8 cellular contexts compared by ENCODE assay signal in the genomic region with DNA sequence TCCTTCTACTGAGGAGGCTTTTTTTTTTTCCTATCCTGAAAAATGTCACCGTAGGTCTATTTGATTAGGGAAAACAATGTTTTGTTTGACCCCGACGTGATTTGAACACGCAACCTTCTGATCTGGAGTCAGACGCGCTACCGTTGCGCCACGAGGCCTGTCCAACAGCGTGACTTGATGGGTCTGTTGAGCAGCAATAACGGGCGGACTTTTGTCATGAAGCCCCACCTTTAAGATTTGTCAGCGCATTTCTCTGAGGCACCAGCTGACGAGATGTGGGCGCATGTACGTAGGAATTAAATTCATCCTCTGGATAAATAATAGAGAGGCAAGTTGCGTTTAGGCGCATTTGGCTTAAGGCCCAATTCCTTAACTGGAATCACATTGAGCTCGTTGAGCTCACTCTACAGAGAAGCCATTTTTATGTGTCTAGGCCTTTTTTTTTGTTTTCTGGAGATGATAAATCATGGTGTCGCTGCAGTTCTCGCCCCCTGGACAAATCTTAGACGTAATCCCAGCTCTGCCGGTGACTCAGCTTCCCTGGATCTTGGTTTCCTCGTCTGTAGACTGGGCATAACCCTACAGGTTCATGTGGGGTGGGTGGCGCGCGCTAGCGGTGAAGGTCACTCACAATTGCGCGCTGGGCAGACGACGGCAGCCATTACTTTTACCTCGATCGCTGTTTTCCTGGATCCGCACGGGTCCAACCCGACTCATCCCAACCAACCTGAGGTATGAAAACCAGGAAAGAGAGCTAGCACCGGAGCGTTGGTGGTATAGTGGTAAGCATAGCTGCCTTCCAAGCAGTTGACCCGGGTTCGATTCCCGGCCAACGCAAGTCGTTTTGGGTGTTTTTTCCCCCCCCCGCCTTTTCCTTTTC. TPM values are rescaled to one million over a fixed set of nuclear protein-coding genes. Genes with fewer than 3 reads are reported as not detected.
DNase-seq lines count a peak whose midpoint lies in the region; ATAC-seq and TF ChIP-seq lines count a peak whose summit lies in the region.

No MANE protein-coding gene starts in this region.

- no peaks in the 10 kb centered on the region for H3K36me3 Mint-ChIP-seq in endodermal cell (ENCODE audit: low read depth)

- peak overlapping the region; percentile 93 for H3K4me3 Mint-ChIP-seq in endodermal cell

- H4K20me1 ChIP-seq in OCI-LY3 (ENCODE audit: insufficient read depth, low read length): no peaks in the 10 kb centered on the region

- no peak for ATAC-seq in GM19035 (IDR thresholded peaks at IDR 0.05; ENCODE audit: unreplicated experiment)

- WGBS in HUES64: under 1% methylated on average over 45 of the region's 45 CpGs
- WGBS in endodermal cell (ENCODE audit: insufficient coverage in 1 of 2, insufficient read length in 1 of 2), 2 experiments: 0 to 1% methylated on average over 33 to 45 of the region's 45 CpGs

- H3K4me1 ChIP-seq in HUES64 (ENCODE audit: insufficient read depth, low read length): no peaks in the 10 kb centered on the region
- H3K4me1 ChIP-seq in OCI-LY3 (ENCODE audit: low read length): peaks cover 18% of the 10 kb centered on the region
- H3K4me1 ChIP-seq in endodermal cell (ENCODE audit: control insufficient read depth, insufficient read depth, low read length): no peaks in the 10 kb centered on the region

- H3K36me3 ChIP-seq in HUES64 (ENCODE audit: insufficient read depth, low read length): no peaks in the 10 kb centered on the region
- H3K36me3 ChIP-seq in OCI-LY3 (replicated peaks; ENCODE audit: low read depth, low read length): no peaks in the 10 kb centered on the region
- H3K36me3 ChIP-seq in endodermal cell (ENCODE audit: control insufficient read depth, insufficient read depth, low read length): no peaks in the 10 kb centered on the region

- H3K9me3 Mint-ChIP-seq in endodermal cell: no peaks in the 10 kb centered on the region

- H3K27ac Mint-ChIP-seq in endodermal cell: peak overlapping the region; percentile 100

- peak overlapping the region; percentile 74 for H3K27ac ChIP-seq in HUES64 (ENCODE audit: low read depth, low read length)
- peak overlapping the region; percentile 96 for H3K27ac ChIP-seq in OCI-LY3 (ENCODE audit: low read length)
- H3K27ac ChIP-seq in endodermal cell (ENCODE audit: low read depth, low read length): peak overlapping the region; percentile 77

- peak overlapping the region; percentile 100 for H3K4me2 ChIP-seq in OCI-LY3 (ENCODE audit: low read length)

- no peaks in the 10 kb centered on the region for H3K9me3 ChIP-seq in HUES64 (ENCODE audit: insufficient read depth, low read depth, low read length)
- H3K9me3 ChIP-seq in OCI-LY3 (ENCODE audit: insufficient read depth, low read length): no peaks in the 10 kb centered on the region
- no peaks in the 10 kb centered on the region for H3K9me3 ChIP-seq in endodermal cell (ENCODE audit: control insufficient read depth, low read length)

- peaks cover 4% of the 10 kb centered on the region for H3K4me1 Mint-ChIP-seq in endodermal cell

- DNase-seq in DMS153 (lab: John Stamatoyannopoulos, UW) (peak; percentile 73), endodermal cell (peak; percentile 100), mesenteric fat pad (ENCODE audit: low spot score) (peak; percentile 94)
- peak; percentile 83 for DNase-seq in activated CD8-positive, alpha-beta memory T cell treated with anti-CD3 and anti-CD28 coated beads, Interleukin-2, amount 50 U/mL, for 4 hours
- peak; percentile 80 for DNase-seq in stimulated activated CD8-positive, alpha-beta memory T cell treated with anti-CD3 and anti-CD28 coated beads, Interleukin-12 subunit alpha, Interleukin-12 subunit beta, amount 100 ng/mL, for 1 hour (ENCODE audit: low read depth)

- no peaks in the 10 kb centered on the region for H3K79me2 ChIP-seq in OCI-LY3 (ENCODE audit: low read length)

- no peaks in the 10 kb centered on the region for H3K27me3 Mint-ChIP-seq in endodermal cell (ENCODE audit: insufficient read depth)

- peak overlapping the region; percentile 90; the same call in 1 of the 2 replicates for H2AFZ ChIP-seq in OCI-LY3 (ENCODE audit: low read depth, low read length)

- peak overlapping the region; percentile 75 for H3K4me3 ChIP-seq in HUES64 (ENCODE audit: low read length)
- peak overlapping the region; percentile 100 for H3K4me3 ChIP-seq in OCI-LY3 (ENCODE audit: low read length)
- peak overlapping the region; percentile 97 for H3K4me3 ChIP-seq in endodermal cell (ENCODE audit: low read length)

- no peaks in the 10 kb centered on the region for H3K27me3 ChIP-seq in HUES64 (ENCODE audit: insufficient read depth, low read length)
- no peaks in the 10 kb centered on the region for H3K27me3 ChIP-seq in OCI-LY3 (ENCODE audit: low read depth, low read length)
- H3K27me3 ChIP-seq in endodermal cell (ENCODE audit: control insufficient read depth, insufficient read depth, low read length, poor library complexity, severe bottlenecking): no peaks in the 10 kb centered on the region

- H3K9ac ChIP-seq in HUES64 (ENCODE audit: low read depth, low read length): peak overlapping the region; percentile 82
- peak overlapping the region; percentile 99 for H3K9ac ChIP-seq in OCI-LY3 (ENCODE audit: low read length)
- H3K9ac ChIP-seq in endodermal cell (ENCODE audit: extremely low read depth, low read length, poor library complexity, severe bottlenecking): peak overlapping the region; percentile 73

- TF ChIP-seq CTCF in OCI-LY3 (IDR thresholded peaks at IDR 0.05; ENCODE audit: low read depth, low read length): no peak
- no peak for TF ChIP-seq CTCF in endodermal cell (conservative IDR thresholded peaks at IDR 0.05)

RNA-seq across cellular contexts. Expression of a gene that starts 10.6 kb away (rescaled TPM):
- 119 TPM for polyA plus RNA-seq in HUES64 (2013, experiment 1 of 2)
- 134 TPM for polyA plus RNA-seq in HUES64 (2013, experiment 2 of 2)
- total RNA-seq in endodermal cell (100 to 1,000 TPM in 1 of 2 donors, 10 to 100 TPM in 1; 90.5 to 122 TPM), mesenteric fat pad (not detected)
- 174 TPM for polyA plus RNA-seq in endodermal cell (2013, experiment 1 of 2)
- 175 TPM for polyA plus RNA-seq in endodermal cell (2013, experiment 2 of 2)

RNA-seq across cellular contexts. Expression of a gene that starts 26.8 kb away (rescaled TPM):
- polyA plus RNA-seq in HUES64 (2013, experiment 1 of 2): 12.4 TPM
- polyA plus RNA-seq in HUES64 (2013, experiment 2 of 2): 10.8 TPM
- total RNA-seq in endodermal cell (10 to 100 TPM; 46.4 to 63.1 TPM), mesenteric fat pad (34.3 TPM)
- polyA plus RNA-seq in endodermal cell (2013, experiment 1 of 2): 30.2 TPM
- 25.2 TPM for polyA plus RNA-seq in endodermal cell (2013, experiment 2 of 2)

RNA-seq across cellular contexts. Expression of a gene that starts 28.1 kb away (rescaled TPM):
- polyA plus RNA-seq in HUES64 (2013, experiment 1 of 2): 63.3 TPM
- 55.2 TPM for polyA plus RNA-seq in HUES64 (2013, experiment 2 of 2)
- total RNA-seq in endodermal cell: 100 to 1,000 TPM; 119 to 158 TPM
- 43.3 TPM for polyA plus RNA-seq in endodermal cell (2013, experiment 1 of 2)
- polyA plus RNA-seq in endodermal cell (2013, experiment 2 of 2): 40.2 TPM
- total RNA-seq in mesenteric fat pad: 39.2 TPM

RNA-seq across cellular contexts. Expression of a gene that starts 31.0 kb away (rescaled TPM):
- 2.6 TPM for polyA plus RNA-seq in HUES64 (2013, experiment 1 of 2)
- 3.0 TPM for polyA plus RNA-seq in HUES64 (2013, experiment 2 of 2)
- total RNA-seq in endodermal cell (1 to 10 TPM; 4.1 to 5.5 TPM), mesenteric fat pad (5.8 TPM)
- 3.5 TPM for polyA plus RNA-seq in endodermal cell (2013, experiment 1 of 2)
- polyA plus RNA-seq in endodermal cell (2013, experiment 2 of 2): 3.2 TPM

RNA-seq across cellular contexts. Expression of a gene that starts 44.8 kb away (rescaled TPM):
- 29.8 TPM for polyA plus RNA-seq in HUES64 (2013, experiment 1 of 2)
- 35.4 TPM for polyA plus RNA-seq in HUES64 (2013, experiment 2 of 2)
- total RNA-seq in endodermal cell (10 to 100 TPM; 26.2 to 27.7 TPM), mesenteric fat pad (16.3 TPM)
- polyA plus RNA-seq in endodermal cell (2013, experiment 1 of 2): 79.3 TPM
- polyA plus RNA-seq in endodermal cell (2013, experiment 2 of 2): 69.1 TPM

Comparison
In these comparisons a context has a peak if more than half of its experiments do, and no peak if none do; other contexts are left out.
1. RNA of a gene that starts 10.6 kb away (total RNA-seq): 90.5 to 122 TPM in endodermal cell; not detected in mesenteric fat pad (single experiment); every median in the first group is over 10 times any median in the second.
2. Peak in every context shown above with its lines, with median percentiles within 50 percentile points of each other: DNase-seq, H3K27ac ChIP-seq, H3K4me3 ChIP-seq and H3K9ac ChIP-seq.